11 cellular contexts compared by ENCODE assay signal in the genomic region with DNA sequence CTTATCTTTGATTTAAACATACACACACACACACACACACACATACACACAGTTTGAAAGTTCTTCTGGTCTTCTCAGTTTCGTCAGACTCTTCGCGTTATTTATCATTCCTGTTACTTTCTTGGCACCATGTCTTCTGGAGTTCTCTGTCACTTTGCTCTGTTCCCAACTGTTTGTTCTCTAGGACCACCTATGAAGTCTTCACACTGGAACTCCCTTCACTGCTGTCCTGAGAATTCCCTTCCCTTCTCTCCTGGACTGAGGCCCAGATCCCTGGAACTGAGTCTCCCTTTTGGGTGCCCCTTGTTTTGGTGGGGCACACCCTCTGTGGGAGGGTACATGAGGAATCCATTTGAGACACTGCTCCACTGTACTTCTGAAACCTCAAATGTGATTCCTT. TPM values are rescaled to one million over a fixed set of nuclear protein-coding genes. Genes with fewer than 3 reads are reported as not detected.
DNase-seq lines count a peak whose midpoint lies in the region; ATAC-seq and TF ChIP-seq lines count a peak whose summit lies in the region.
"Had no signal": no experiment of that assay in that cellular context is flagged by ENCODE, and none has a peak within 500 bp of the region (broad histone marks: within the 10 kb centered on the region; RNA-seq: fewer than 3 reads in every experiment).

No MANE protein-coding gene starts in this region.

- TF ChIP-seq POLR2A in testis (IDR thresholded peaks at IDR 0.05) = no peak

- H2BK120ac ChIP-seq in mesendoderm (ENCODE audit: low read depth, low read length) = no peak overlapping the region

- no peaks in the 10 kb centered on the region for H3K9me3 ChIP-seq in SJSA1 (replicated peaks)
- no peaks in the 10 kb centered on the region for H3K9me3 ChIP-seq in testis

- H4K8ac ChIP-seq in mesendoderm (ENCODE audit: low read depth, low read length) = no peak overlapping the region

- no peak overlapping the region for H2BK15ac ChIP-seq in mesendoderm (replicated peaks; ENCODE audit: low read depth)

- H3K36me3 ChIP-seq in SJSA1 (no peaks in the 10 kb centered on the region), mesendoderm (ENCODE audit: control insufficient read depth, insufficient read depth, low read length) (no peaks in the 10 kb centered on the region), testis (ENCODE audit: low read depth, missing control alignments) (no peaks in the 10 kb centered on the region)

- no peak overlapping the region for H3K4ac ChIP-seq in mesendoderm (ENCODE audit: low read depth, low read length)

- peak overlapping the region; percentile 57 for H3K27ac ChIP-seq in SJSA1
- H3K27ac ChIP-seq in mesendoderm (ENCODE audit: low read depth, low read length) = no peak overlapping the region
- H3K27ac ChIP-seq in testis = peak overlapping the region; percentile 71 to 87

- H3K9ac ChIP-seq in mesendoderm (ENCODE audit: low read length) = no peak overlapping the region

- H3K4me2 ChIP-seq in mesendoderm (ENCODE audit: low read length) = no peak overlapping the region

- H3K4me1 ChIP-seq in SJSA1 (replicated peaks) = peaks cover 34% of the 10 kb centered on the region
- H3K4me1 ChIP-seq in mesendoderm (ENCODE audit: control insufficient read depth, low read depth, low read length) = no peaks in the 10 kb centered on the region
- peaks cover 21% of the 10 kb centered on the region for H3K4me1 ChIP-seq in testis

- TF ChIP-seq CTCF in testis (IDR thresholded peaks at IDR 0.05) = no peak

- WGBS in mesendoderm (ENCODE audit: extremely low coverage, insufficient coverage, low lambda C conversion rate) = no CpG with 5 or more reads among the region's 3 CpGs
- 33 to 38% methylated on average over 3 of the region's 3 CpGs for WGBS in testis, 2 donors

- peak; percentile 76 to 92 for DNase-seq in SJSA1 (ENCODE audit: low read depth in 1 of 2, low spot score in 2 of 2)
- DNase-seq in fibroblast of gingiva (ENCODE audit: low read depth) = peak; percentile 46
- DNase-seq in mesendoderm = peak; percentile 23
- DNase-seq in testis = peak; percentile 53
- no peak for DNase-seq in germinal center (ENCODE audit: low spot score)
- DNase-seq in NCI-H1048 (lab: John Stamatoyannopoulos, UW) = no peak
- no peak for DNase-seq in AG08396 (ENCODE audit: low spot score)
- DNase-seq: activated naive CD8-positive, alpha-beta T cell treated with anti-CD3 and anti-CD28 coated beads, Interleukin-2, amount 10 ng/mL, durations not matched to agents 7 days and 5 days; effector CD8-positive, alpha-beta T cell had no signal

- no peak overlapping the region for H2BK5ac ChIP-seq in mesendoderm (ENCODE audit: low read length)

- no peak overlapping the region for H3K4me3 ChIP-seq in SJSA1
- no peak overlapping the region for H3K4me3 ChIP-seq in mesendoderm (ENCODE audit: low read length)
- no peak overlapping the region for H3K4me3 ChIP-seq in testis

- no peaks in the 10 kb centered on the region for H3K79me1 ChIP-seq in mesendoderm (ENCODE audit: low read length)

- H4K5ac ChIP-seq in mesendoderm (ENCODE audit: low read length) = no peak overlapping the region

- H3K27me3 ChIP-seq in SJSA1 (replicated peaks) = no peaks in the 10 kb centered on the region
- H3K27me3 ChIP-seq in mesendoderm (ENCODE audit: insufficient read depth, low read length, poor library complexity) = no peaks in the 10 kb centered on the region
- no peaks in the 10 kb centered on the region for H3K27me3 ChIP-seq in testis

- no peak overlapping the region for H3K18ac ChIP-seq in mesendoderm (ENCODE audit: low read length)

- H3K23ac ChIP-seq in mesendoderm (ENCODE audit: low read length) = no peak overlapping the region

- no peaks in the 10 kb centered on the region for H3K79me2 ChIP-seq in mesendoderm (ENCODE audit: control insufficient read depth, insufficient read depth, low read length)

- ATAC-seq in HG03139 (IDR thresholded peaks at IDR 0.05; ENCODE audit: unreplicated experiment) = no peak
- ATAC-seq: naive thymus-derived CD8-positive, alpha-beta T cell had no signal

- H2AK5ac ChIP-seq in mesendoderm (ENCODE audit: low read length) = no peak overlapping the region

- H3K56ac ChIP-seq in mesendoderm (ENCODE audit: low read length) = peak overlapping the region; percentile 10

- intact Hi-C loops in testis (cut with DNase I; ENCODE audit: low total_unique reads) = loop anchor here (10.0 kb wide), 1 partner anchor 187 kb away; no protein-coding TSS in a partner anchor

RNA-seq across cellular contexts. Expression of a gene that starts 30.5 kb away (rescaled TPM):
- total RNA-seq in SJSA1 (2014; rRNA removed; shearing (Covaris generic)) = 1.5 and 2.1 TPM in 2 replicates
- polyA plus RNA-seq in mesendoderm (2013, experiment 1 of 2) = 2.7 TPM
- 2.9 TPM for polyA plus RNA-seq in mesendoderm (2013, experiment 2 of 2)
- total RNA-seq in testis = 1 to 10 TPM; 3.3 to 5.3 TPM
- 24.1 TPM for polyA plus RNA-seq in testis (ENCODE audit: insufficient read depth, low read depth, low replicate concordance)

Comparison
In these comparisons a context has a peak if more than half of its experiments do, and no peak if none do; other contexts are left out.
1. DNase-seq: peak in SJSA1 (2 of 2), fibroblast of gingiva (single experiment), mesendoderm (single experiment) and testis (single experiment); none in germinal center (single experiment), NCI-H1048 (single experiment) and AG08396 (single experiment).